1 cellular context compared by ENCODE assay signal in the genomic region with DNA sequence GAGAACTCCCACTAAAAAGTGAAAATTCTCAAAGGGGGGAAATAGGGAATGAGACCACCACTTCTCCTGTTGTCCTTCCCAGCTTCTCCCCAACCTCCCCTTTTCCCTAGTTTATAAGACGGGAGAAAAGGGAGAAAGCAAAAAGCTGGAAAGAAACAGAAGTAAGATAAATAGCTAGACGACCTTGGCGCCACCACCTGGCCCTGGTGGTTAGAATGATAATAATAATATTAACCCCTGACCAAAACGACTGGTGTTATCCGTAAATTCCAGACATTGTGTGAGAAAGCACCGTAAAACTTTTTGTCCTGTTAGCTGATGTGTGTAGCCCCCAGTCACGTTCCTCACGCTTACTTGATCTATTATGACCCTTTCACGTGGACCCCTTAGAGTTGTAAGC. TPM values are rescaled to one million over a fixed set of nuclear protein-coding genes. Genes with fewer than 3 reads are reported as not detected.
"Had no signal": no experiment of that assay in that cellular context is flagged by ENCODE, and none has a peak within 500 bp of the region (broad histone marks: within the 10 kb centered on the region; RNA-seq: fewer than 3 reads in every experiment).

No MANE protein-coding gene starts in this region.

RNA-seq across cellular contexts. Expression of gene B3GNT7, which starts 12.8 kb away (rescaled TPM):
- total RNA-seq: myocyte had no signal
